10 cellular contexts compared by ENCODE assay signal in the genomic region with DNA sequence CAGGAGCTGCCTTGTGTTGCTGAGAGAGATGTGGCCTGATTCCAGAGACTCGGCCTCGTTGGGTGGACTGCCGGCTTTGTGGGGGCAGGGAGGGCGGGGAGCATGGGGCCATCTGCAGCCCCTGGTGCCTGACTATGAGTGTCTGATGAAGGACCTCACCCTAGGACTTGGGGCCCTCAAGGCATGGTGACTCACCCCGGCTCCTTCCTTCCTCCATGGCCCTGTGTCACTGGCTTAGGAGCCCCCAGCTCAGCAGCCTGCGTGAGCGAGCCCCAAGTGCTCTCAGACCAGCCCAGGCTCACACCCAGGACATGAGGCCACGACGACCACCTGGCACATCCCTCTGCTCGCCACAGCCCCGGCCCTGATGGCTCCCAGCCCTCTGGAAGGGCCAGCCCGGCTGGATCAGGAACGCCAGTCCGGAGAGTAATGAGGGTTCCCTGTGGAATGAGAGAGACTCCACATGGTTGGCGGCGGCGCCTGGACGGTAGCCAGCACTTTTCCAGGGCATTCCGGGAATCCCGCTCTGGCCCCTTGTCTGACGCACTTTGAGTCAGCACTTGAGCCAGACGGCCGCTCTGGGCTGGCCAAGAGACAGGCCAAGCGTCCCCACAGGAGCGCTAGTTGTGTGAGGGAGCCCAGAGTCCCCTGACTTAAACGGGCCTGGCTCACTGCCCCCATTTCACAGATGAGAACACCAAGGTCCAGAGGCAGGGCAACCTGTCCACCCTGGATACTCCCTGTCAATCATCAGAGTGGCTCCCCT. TPM values are rescaled to one million over a fixed set of nuclear protein-coding genes. Genes with fewer than 3 reads are reported as not detected.
DNase-seq lines count a peak whose midpoint lies in the region; ATAC-seq, FAIRE-seq and TF ChIP-seq lines count a peak whose summit lies in the region.
"Had no signal": no experiment of that assay in that cellular context is flagged by ENCODE, and none has a peak within 500 bp of the region (broad histone marks: within the 10 kb centered on the region; RNA-seq: fewer than 3 reads in every experiment).

No MANE protein-coding gene starts in this region.

- H3K27ac Mint-ChIP-seq in activated naive CD8-positive, alpha-beta T cell treated with anti-CD3 and anti-CD28 coated beads for 36 hours = no peak overlapping the region

- no peaks in the 10 kb centered on the region for H4K20me1 ChIP-seq in HepG2 (ENCODE audit: insufficient read depth, low read length)

- H3K36me3 ChIP-seq in HepG2 (replicated peaks in 1 of 2; ENCODE audit: control insufficient read depth in 1 of 2, insufficient read depth in 2 of 2, low read length in 2 of 2) (no peaks in the 10 kb centered on the region), upper lobe of right lung (no peaks in the 10 kb centered on the region)

- peaks cover 11 to 75% of the 10 kb centered on the region in 2 experiments; a peak in 4 of 5 replicates for H3K27me3 ChIP-seq in HepG2 (ENCODE audit: control insufficient read depth in 1 of 2, insufficient read depth in 2 of 2, low read length in 2 of 2)
- no peaks in the 10 kb centered on the region for H3K27me3 ChIP-seq in upper lobe of right lung

- POLR2A ChIA-PET in HepG2 (lab: Yijun Ruan, JAX) = no interaction called here

- CTCF ChIA-PET in HepG2 (lab: Yijun Ruan, JAX; ENCODE audit: low intra/inter-chr PET ratio, low total read pairs) = no interaction called here

- peaks cover 6% of the 10 kb centered on the region for H3K27me3 Mint-ChIP-seq in activated naive CD8-positive, alpha-beta T cell treated with anti-CD3 and anti-CD28 coated beads for 36 hours

- no peak for TF ChIP-seq CTCF in HepG2 (CRISPR knock-in tag; IDR thresholded peaks at IDR 0.05)
- TF ChIP-seq CTCF in upper lobe of right lung (IDR thresholded peaks at IDR 0.05) = no peak

- intact Hi-C loops in HepG2 (cut with micrococcal nuclease; ENCODE audit: unreplicated experiment) = no loop called here
- intact Hi-C loops in upper lobe of right lung (cut with DNase I) = no loop called here

- no peaks in the 10 kb centered on the region for H3K9me3 Mint-ChIP-seq in activated naive CD8-positive, alpha-beta T cell treated with anti-CD3 and anti-CD28 coated beads for 36 hours

- 0% methylated on average over 1 of the region's 26 CpGs for WGBS in HepG2 (ENCODE audit: low lambda C conversion rate)

- no peak overlapping the region for H3K4me3 ChIP-seq in HepG2 (replicated peaks in 1 of 3; ENCODE audit: insufficient read depth in 1 of 3, low read depth in 2 of 3, low read length in 3 of 3)
- no peak overlapping the region for H3K4me3 ChIP-seq in upper lobe of right lung

- peak; percentile 19 for ATAC-seq in HepG2
- peak; percentile 71 for ATAC-seq in upper lobe of right lung

- no peak overlapping the region for H3K4me3 Mint-ChIP-seq in activated naive CD8-positive, alpha-beta T cell treated with anti-CD3 and anti-CD28 coated beads for 36 hours

- no peaks in the 10 kb centered on the region for H3K4me1 Mint-ChIP-seq in activated naive CD8-positive, alpha-beta T cell treated with anti-CD3 and anti-CD28 coated beads for 36 hours

- TF ChIP-seq EP300 in HepG2 (IDR thresholded peaks at IDR 0.05; ENCODE audit: low read depth in 2 of 2, low read length in 2 of 2) (no peak), HepG2 (CRISPR knock-in tag; IDR thresholded peaks at IDR 0.05; ENCODE audit: borderline replicate concordance) (no peak)

- no peak for TF ChIP-seq RAD21 in HepG2 (CRISPR knock-in tag; IDR thresholded peaks at IDR 0.05)

- H3K9me3 ChIP-seq in HepG2 (ENCODE audit: low read length) (no peaks in the 10 kb centered on the region), upper lobe of right lung (no peaks in the 10 kb centered on the region)

- H3K4me1 ChIP-seq in HepG2 (ENCODE audit: insufficient read depth, low read length) (no peaks in the 10 kb centered on the region), upper lobe of right lung (peaks cover 25% of the 10 kb centered on the region)

- H3K27ac ChIP-seq in HepG2 (ENCODE audit: extremely low read length, insufficient read depth, low read length) = no peak overlapping the region
- peak overlapping the region; percentile 63 for H3K27ac ChIP-seq in upper lobe of right lung

- BruUV-seq in HepG2 (replicated peaks; lab: Mats Ljungman, UMichigan) = no TSS peak

- no peak overlapping the region for H3K4me2 ChIP-seq in HepG2 (ENCODE audit: low read depth, low read length)

- DNase-seq in HT1080 (ENCODE audit: low read depth) (peak; percentile 93), cerebellum (ENCODE audit: low spot score) (peak; percentile 33), HepG2 (ENCODE audit: low spot score) (peak; percentile 14), upper lobe of right lung (peak; percentile 89), COR-L47 (lab: John Stamatoyannopoulos, UW) (no peak), pons (ENCODE audit: low spot score) (no peak)
- no peak for DNase-seq in activated naive CD8-positive, alpha-beta T cell treated with anti-CD3 and anti-CD28 coated beads for 36 hours
- no peak for DNase-seq in stimulated activated CD4-positive, alpha-beta T cell treated with anti-CD3 and anti-CD28 coated beads, Interleukin-2, amount 100 ng/mL, for 48 hours
- DNase-seq: activated gamma-delta T cell treated with Interleukin-2 at 50 U/mL for 16 hours, NCI-H187 had no signal

- no peak for FAIRE-seq in HepG2 (lab: Jason Lieb, UNC)

- H2AFZ ChIP-seq in HepG2 (ENCODE audit: low read length) = no peak overlapping the region

- no peak overlapping the region for H3K9ac ChIP-seq in HepG2 (ENCODE audit: insufficient read depth, low read depth, low read length)

- H3K79me2 ChIP-seq in HepG2 (ENCODE audit: insufficient read depth, low read length) = no peaks in the 10 kb centered on the region

- H3K36me3 Mint-ChIP-seq in activated naive CD8-positive, alpha-beta T cell treated with anti-CD3 and anti-CD28 coated beads for 36 hours = no peaks in the 10 kb centered on the region

- in situ Hi-C loops in HepG2 (cut with HindIII; ENCODE audit: extremely low pct_ligation_motif_present, low pct_unique_long_range_greater_than_20kb) = no loop called here

- no peak for TF ChIP-seq POLR2A in HepG2 (IDR thresholded peaks at IDR 0.05; ENCODE audit: insufficient read depth in 1 of 2, low read depth in 2 of 2, low read length in 2 of 2)

TF ChIP-seq in HepG2, 621 proteins besides CTCF, POLR2A, EP300 and RAD21:
- TF ChIP-seq GATAD2A (CRISPR knock-in tag; IDR thresholded peaks at IDR 0.05) = no peak
- TF ChIP-seq AGO2 (optimal IDR thresholded peaks at IDR 0.05; ENCODE audit: low read depth, low read length) = no peak
- TF ChIP-seq ZBTB1 (CRISPR knock-in tag; IDR thresholded peaks at IDR 0.05; ENCODE audit: borderline replicate concordance) = no peak
- TF ChIP-seq AHR (CRISPR knock-in tag; IDR thresholded peaks at IDR 0.05) = no peak
- TF ChIP-seq ZNF629 (CRISPR knock-in tag; conservative IDR thresholded peaks at IDR 0.05) = peak; percentile 62
- no peak for TF ChIP-seq NPAS2 (CRISPR knock-in tag; IDR thresholded peaks at IDR 0.05; ENCODE audit: borderline replicate concordance)
TF ChIP-seq in HepG2: peak in this region for 1.

RNA-seq across cellular contexts. Expression of a gene that starts 50.6 kb away (rescaled TPM):
- total RNA-seq in HT1080 (2014; rRNA removed; shearing (Covaris generic)) = 1.7 and 2.1 TPM in 2 replicates
- 1.7 TPM in 2 replicates for polyA plus RNA-seq in HT1080 (2015; cell fraction: cytosol; rRNA removed)
- polyA plus RNA-seq in HT1080 (2015; cell fraction: nucleus; rRNA removed) = 1.8 and 2.2 TPM in 2 replicates
- total RNA-seq in cerebellum (14.6 TPM), HepG2 (2016; rRNA removed; fragmentation: Illumina TruSeq; extraction: Trizol) (not detected in 2 replicates), upper lobe of right lung (1.0 TPM)
- not detected in 2 replicates for total RNA-seq in HepG2 (2016; cell fraction: cytosol; rRNA removed; fragmentation: Illumina TruSeq; extraction: Trizol; ENCODE audit: low read depth)
- not detected in 2 replicates for total RNA-seq in HepG2 (2016; cell fraction: insoluble cytoplasmic fraction; rRNA removed; fragmentation: Illumina TruSeq; extraction: Trizol)
- total RNA-seq in HepG2 (2016; cell fraction: membrane; rRNA removed; fragmentation: Illumina TruSeq; extraction: Trizol) = not detected in 2 replicates
- not detected in 2 replicates for total RNA-seq in HepG2 (2016; cell fraction: nucleus; rRNA removed; fragmentation: Illumina TruSeq; extraction: Trizol)
- not detected in 2 replicates for polyA plus RNA-seq in HepG2 (2011; rRNA removed)
- not detected in 2 replicates for polyA plus RNA-seq in HepG2 (2011; cell fraction: cytosol; rRNA removed)
- polyA plus RNA-seq in HepG2 (2011; cell fraction: nucleus; rRNA removed) = not detected in 2 replicates
- polyA plus RNA-seq in HepG2 (2012) = not detected in 2 replicates
- polyA plus RNA-seq in HepG2 (2016; cell fraction: cytosol; fragmentation: Illumina TruSeq; extraction: Trizol; ENCODE audit: low read depth) = not detected in 2 replicates
- not detected in 2 replicates for polyA plus RNA-seq in HepG2 (2016; cell fraction: insoluble cytoplasmic fraction; fragmentation: Illumina TruSeq; extraction: Trizol; ENCODE audit: low read depth)
- polyA plus RNA-seq in HepG2 (2016; cell fraction: membrane; fragmentation: Illumina TruSeq; extraction: Trizol; ENCODE audit: low read depth) = not detected in 2 replicates
- polyA plus RNA-seq in HepG2 (2016; cell fraction: nucleus; fragmentation: Illumina TruSeq; extraction: Trizol; ENCODE audit: insufficient read depth, low read depth) = not detected in 2 replicates
- 0.04 and 16.2 TPM in 2 replicates for polyA minus RNA-seq in HepG2 (2011; rRNA and poly(A)+ RNA removed; ENCODE audit: low replicate concordance)
- 0.09 TPM in 1 of 2 replicates, not detected in the other for polyA minus RNA-seq in HepG2 (2011; cell fraction: cytosol; rRNA and poly(A)+ RNA removed)
- polyA minus RNA-seq in HepG2 (2011; cell fraction: nucleus; rRNA and poly(A)+ RNA removed) = not detected in 2 replicates
- total RNA-seq in activated naive CD8-positive, alpha-beta T cell treated with anti-CD3 and anti-CD28 coated beads for 36 hours = not detected

Comparison
In these comparisons a context has a peak if more than half of its experiments do, and no peak if none do; other contexts are left out.
1. DNase-seq: peak in HT1080 (single experiment), cerebellum (single experiment), HepG2 (single experiment) and upper lobe of right lung (single experiment); none in activated naive CD8-positive, alpha-beta T cell treated with anti-CD3 and anti-CD28 coated beads for 36 hours (single experiment), stimulated activated CD4-positive, alpha-beta T cell treated with anti-CD3 and anti-CD28 coated beads, Interleukin-2, amount 100 ng/mL, for 48 hours (0 of 2), COR-L47 (single experiment) and pons (single experiment).